ENCODE assay signal across 8 cellular contexts in the genomic region with DNA sequence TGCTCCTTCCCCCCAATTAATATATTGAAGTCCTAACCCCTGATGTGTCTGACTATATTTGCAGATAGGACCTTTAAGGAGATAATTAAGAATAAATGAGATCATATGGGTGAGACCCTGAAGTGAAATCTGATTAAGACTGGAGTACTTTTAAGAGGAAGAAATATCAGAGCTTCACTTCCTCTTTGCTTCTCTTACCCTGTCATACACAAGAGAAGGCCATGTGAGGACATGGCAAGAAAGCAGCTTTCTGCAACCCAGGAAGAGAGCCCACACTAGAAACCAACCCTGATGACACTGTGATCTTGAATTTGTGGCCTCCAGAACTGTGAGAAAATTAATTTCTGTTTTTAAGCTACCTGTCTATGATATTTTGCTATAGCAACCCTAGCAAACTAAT. TPM values are rescaled to one million over a fixed set of nuclear protein-coding genes. Genes with fewer than 3 reads are reported as not detected.
DNase-seq lines count a peak whose midpoint lies in the region; ATAC-seq and TF ChIP-seq lines count a peak whose summit lies in the region.

No MANE protein-coding gene starts in this region.

- CTCF ChIA-PET in CD4-positive, alpha-beta memory T cell (lab: Charles Lee; ENCODE audit: partially characterized antibody): interaction anchor here (0.6 kb wide), 1 partner anchor 229 kb away, joined by 3 read pairs; no protein-coding TSS in a partner anchor
- CTCF ChIA-PET in activated B cell treated with CpG ODN at 0.5 μM for 24 hours (lab: Charles Lee): no interaction called here
- CTCF ChIA-PET in MCF 10A (lab: Yijun Ruan, JAX): no interaction called here

- peaks cover 0 to 1% of the 10 kb centered on the region in 2 donors for H3K36me3 Mint-ChIP-seq in CD4-positive, alpha-beta memory T cell
- no peaks in the 10 kb centered on the region for H3K36me3 Mint-ChIP-seq in activated B cell treated with CpG ODN at 0.5 μM for 24 hours (ENCODE audit: low read depth)
- H3K36me3 Mint-ChIP-seq in type B pancreatic cell: no peaks in the 10 kb centered on the region
- no peaks in the 10 kb centered on the region for H3K36me3 Mint-ChIP-seq in MCF 10A (ENCODE audit: insufficient read depth, unreplicated experiment)

- H3K4me1 Mint-ChIP-seq in CD4-positive, alpha-beta memory T cell: peaks cover 21 to 32% (median 27%) of the 10 kb centered on the region in 4 donors
- H3K4me1 Mint-ChIP-seq in activated B cell treated with CpG ODN at 0.5 μM for 24 hours (peaks cover 29% of the 10 kb centered on the region), type B pancreatic cell (ENCODE audit: unreplicated experiment) (peaks cover 21% of the 10 kb centered on the region), MCF 10A (ENCODE audit: insufficient read depth, unreplicated experiment) (no peaks in the 10 kb centered on the region)

- no peaks in the 10 kb centered on the region for H3K27me3 Mint-ChIP-seq in CD4-positive, alpha-beta memory T cell
- H3K27me3 Mint-ChIP-seq in activated B cell treated with CpG ODN at 0.5 μM for 24 hours (no peaks in the 10 kb centered on the region), type B pancreatic cell (no peaks in the 10 kb centered on the region), MCF 10A (ENCODE audit: insufficient read depth, unreplicated experiment) (no peaks in the 10 kb centered on the region)

- H3K4me1 ChIP-seq in CD4-positive, alpha-beta memory T cell (ENCODE audit: insufficient read depth, low read length): peaks cover 20% of the 10 kb centered on the region

- intact Hi-C loops in CD4-positive, alpha-beta memory T cell (cut with micrococcal nuclease): loop anchor here (2.0 to 5.0 kb wide), 4 partner anchors 15 to 204 kb away; a partner anchor contains a TSS
- intact Hi-C loops in activated B cell treated with CpG ODN at 0.5 μM for 24 hours (cut with micrococcal nuclease) (loop anchor here (1.0 to 2.0 kb wide), 2 partner anchors 152 to 207 kb away; no protein-coding TSS in a partner anchor), MCF 10A (cut with micrococcal nuclease) (no loop called here)

- peak; percentile 99 for ATAC-seq in GM19372 (IDR thresholded peaks at IDR 0.05; ENCODE audit: low read depth, unreplicated experiment)
- peak; percentile 95 for ATAC-seq in HG03280 (IDR thresholded peaks at IDR 0.05; ENCODE audit: unreplicated experiment)
- ATAC-seq in activated B cell treated with CpG ODN at 0.5 μM for 24 hours (ENCODE audit: low read depth): peak; percentile 98

- no peak overlapping the region for H3K4me3 ChIP-seq in CD4-positive, alpha-beta memory T cell (ENCODE audit: low read length in 2 of 2)

- peak; percentile 14 to 40 (median 33) for DNase-seq in CD4-positive, alpha-beta memory T cell
- DNase-seq in activated B cell treated with CpG ODN at 0.5 μM for 24 hours (no peak), type B pancreatic cell (ENCODE audit: extremely low spot score, unreplicated experiment) (no peak), NCI-H2227 treated with DMSO at 0.1 percent for 48 hours (lab: John Stamatoyannopoulos, UW) (no peak), MCF 10A (ENCODE audit: unreplicated experiment) (no peak), cerebellum (ENCODE audit: low spot score) (no peak)

- no peaks in the 10 kb centered on the region for H3K9me3 Mint-ChIP-seq in CD4-positive, alpha-beta memory T cell
- H3K9me3 Mint-ChIP-seq in activated B cell treated with CpG ODN at 0.5 μM for 24 hours: no peaks in the 10 kb centered on the region
- no peaks in the 10 kb centered on the region for H3K9me3 Mint-ChIP-seq in type B pancreatic cell
- no peaks in the 10 kb centered on the region for H3K9me3 Mint-ChIP-seq in MCF 10A (ENCODE audit: unreplicated experiment)

- peak overlapping the region; percentile 43 to 85 (median 81) for H3K27ac Mint-ChIP-seq in CD4-positive, alpha-beta memory T cell
- H3K27ac Mint-ChIP-seq in activated B cell treated with CpG ODN at 0.5 μM for 24 hours (peak overlapping the region; percentile 87), type B pancreatic cell (peak overlapping the region; percentile 78), MCF 10A (ENCODE audit: low read depth, unreplicated experiment) (no peak overlapping the region)

- no peak overlapping the region for H3K27ac ChIP-seq in CD4-positive, alpha-beta memory T cell (ENCODE audit: low read depth, low read length)

- TF ChIP-seq CTCF in activated B cell treated with CpG ODN at 0.5 μM for 24 hours (IDR thresholded peaks at IDR 0.05) (no peak), type B pancreatic cell (conservative IDR thresholded peaks at IDR 0.05) (no peak), MCF 10A (IDR thresholded peaks at IDR 0.05; ENCODE audit: unreplicated experiment) (no peak)

- BruUV-seq in MCF 10A (replicated peaks; lab: Mats Ljungman, UMichigan): no TSS peak

- H3K36me3 ChIP-seq in CD4-positive, alpha-beta memory T cell (ENCODE audit: insufficient read depth, low read length): no peaks in the 10 kb centered on the region

- POLR2A ChIA-PET in CD4-positive, alpha-beta memory T cell (lab: Charles Lee; ENCODE audit: partially characterized antibody): interaction anchor here (1.2 kb wide), 1 partner anchor 101 kb away, joined by 3 read pairs; no protein-coding TSS in a partner anchor
- POLR2A ChIA-PET in activated B cell treated with CpG ODN at 0.5 μM for 24 hours (lab: Charles Lee): interaction anchor here (0.8 to 2.0 kb wide), 6 partner anchors 12 to 255 kb away, joined by 3 to 6 read pairs (median 4); a partner anchor contains a TSS
- POLR2A ChIA-PET in MCF 10A (lab: Yijun Ruan, JAX): interaction anchor here (0.6 to 0.7 kb wide), 3 partner anchors 33 to 106 kb away, joined by 3 read pairs; a partner anchor contains a TSS

- H3K9me3 ChIP-seq in CD4-positive, alpha-beta memory T cell (ENCODE audit: control insufficient read depth in 1 of 2, low read length in 2 of 2): no peaks in the 10 kb centered on the region

- no peaks in the 10 kb centered on the region for H3K27me3 ChIP-seq in CD4-positive, alpha-beta memory T cell (ENCODE audit: insufficient read depth, low read length)

- H3K4me3 Mint-ChIP-seq in CD4-positive, alpha-beta memory T cell: peak overlapping the region in 6 of 8 donors; percentile 2 to 79 (median 64)
- H3K4me3 Mint-ChIP-seq in activated B cell treated with CpG ODN at 0.5 μM for 24 hours (peak overlapping the region; percentile 30), type B pancreatic cell (no peak overlapping the region), MCF 10A (ENCODE audit: unreplicated experiment) (no peak overlapping the region)

RNA-seq across cellular contexts. Expression of a gene that starts 44.2 kb away (rescaled TPM):
- total RNA-seq in CD4-positive, alpha-beta memory T cell: 100 to 1,000 TPM; 113 to 115 TPM
- 10 to 100 TPM; 22.8 to 55.6 TPM for polyA plus RNA-seq in CD4-positive, alpha-beta memory T cell
- total RNA-seq in activated B cell treated with CpG ODN at 0.5 μM for 24 hours (167 and 176 TPM in 2 replicates), type B pancreatic cell (ENCODE audit: low replicate concordance) (58.3 and 62.6 TPM in 2 replicates), MCF 10A (2022) (91.9 and 101 TPM in 2 replicates), cerebellum (205 TPM)

Comparison
In these comparisons a context has a peak if more than half of its experiments do, and no peak if none do; other contexts are left out.
1. DNase-seq: peak in CD4-positive, alpha-beta memory T cell (5 of 5); none in activated B cell treated with CpG ODN at 0.5 μM for 24 hours (single experiment), type B pancreatic cell (single experiment), NCI-H2227 treated with DMSO at 0.1 percent for 48 hours (single experiment), MCF 10A (single experiment) and cerebellum (single experiment).
2. H3K4me3 Mint-ChIP-seq: peak in CD4-positive, alpha-beta memory T cell (6 of 8) and activated B cell treated with CpG ODN at 0.5 μM for 24 hours (single experiment); none in type B pancreatic cell (single experiment) and MCF 10A (single experiment).
3. Peak in every context shown above with its lines, with median percentiles within 50 percentile points of each other: ATAC-seq.